Comparison of ENCODE assay signal across 23 cellular contexts in genomic region chr9:107119735-107120134, GRCh38.
"Had no signal": no experiment of that assay in that cellular context is flagged by ENCODE, and none has a peak within 500 bp of the region (broad histone marks: within the 10 kb centered on the region; RNA-seq: fewer than 3 reads in every experiment).

No MANE protein-coding gene starts in this region.

- H3K4me3 ChIP-seq: esophagus squamous epithelium, lower lobe of right lung, smooth muscle cell, suprapubic skin, transverse colon, upper lobe of right lung, vagina had no signal

- H3K9ac ChIP-seq: parathyroid adenoma had no signal

- H2AFZ ChIP-seq: parathyroid adenoma had no signal

- FAIRE-seq: endometrium, keratinocyte had no signal

- H3K79me2 ChIP-seq: parathyroid adenoma had no signal

- ATAC-seq: effector memory CD8-positive, alpha-beta T cell; lower lobe of right lung; natural killer cell; sciatic nerve; stimulated activated naive CD8-positive, alpha-beta T cell treated with anti-CD3 and anti-CD28 coated beads, Interleukin-15, amount 100 ng/mL, for 72 hours; upper lobe of right lung had no signal

- H3K36me3 ChIP-seq: esophagus squamous epithelium, lower lobe of right lung, suprapubic skin, transverse colon, upper lobe of right lung, vagina had no signal

- H3K4me2 ChIP-seq: smooth muscle cell had no signal

- H3K9me3 ChIP-seq: esophagus squamous epithelium, lower lobe of right lung, suprapubic skin, transverse colon, upper lobe of right lung, vagina had no signal

- DNase-seq: cortex of kidney; effector memory CD8-positive, alpha-beta T cell; erythroblast; esophagus squamous epithelium; foreskin melanocyte; hypothalamus; lower lobe of right lung; natural killer cell; stimulated activated CD4-positive, alpha-beta T cell treated with anti-CD3 and anti-CD28 coated beads, Interleukin-12 subunit alpha, Interleukin-12 subunit beta, amount 100 ng/mL, for 4 hours; stimulated activated CD4-positive, alpha-beta T cell treated with anti-CD3 and anti-CD28 coated beads, Interleukin-1b, Interleukin-23, amount 100 ng/mL, for 48 hours; stimulated activated CD4-positive, alpha-beta T cell treated with anti-CD3 and anti-CD28 coated beads, Interleukin-4, amount 100 ng/mL, for 1 hour; stimulated activated CD8-positive, alpha-beta memory T cell treated with anti-CD3 and anti-CD28 coated beads, Interleukin-4, amount 100 ng/mL, for 48 hours; stimulated activated naive CD4-positive, alpha-beta T cell; stimulated activated naive CD8-positive, alpha-beta T cell treated with anti-CD3 and anti-CD28 coated beads, Interleukin-15, amount 100 ng/mL, for 72 hours; transverse colon; upper lobe of right lung had no signal

- H3K27ac ChIP-seq: esophagus squamous epithelium, lower lobe of right lung, parathyroid adenoma, suprapubic skin, transverse colon, upper lobe of right lung, vagina had no signal

- H3K4me1 ChIP-seq: esophagus squamous epithelium, lower lobe of right lung, parathyroid adenoma, suprapubic skin, upper lobe of right lung, vagina had no signal

- H3K27me3 ChIP-seq: suprapubic skin, transverse colon, upper lobe of right lung, vagina had no signal
